In the genomic region with DNA sequence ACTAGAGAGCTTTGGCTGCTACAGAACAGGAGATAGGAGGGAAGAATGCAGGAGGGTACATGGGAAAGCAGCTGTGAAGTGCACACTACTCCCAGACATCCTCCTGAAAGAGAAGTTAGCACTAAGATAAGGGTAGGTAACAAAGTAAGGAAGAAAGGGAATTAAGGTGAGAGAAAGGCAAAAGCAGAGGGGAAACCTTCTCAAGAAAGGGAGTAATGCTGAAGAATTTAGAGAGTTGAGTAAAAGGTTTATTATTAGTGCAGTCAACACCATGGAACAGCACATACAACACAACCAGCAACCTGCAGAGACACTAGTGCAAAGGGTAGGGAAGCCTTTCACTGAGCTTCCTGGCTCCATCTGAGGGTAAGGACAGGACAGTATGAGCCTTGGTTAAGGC, we compare ENCODE assay signal across 15 cellular contexts. TPM values are rescaled to one million over a fixed set of nuclear protein-coding genes. Genes with fewer than 3 reads are reported as not detected.
DNase-seq lines count a peak whose midpoint lies in the region; ATAC-seq and TF ChIP-seq lines count a peak whose summit lies in the region.
"Had no signal": no experiment of that assay in that cellular context is flagged by ENCODE, and none has a peak within 500 bp of the region (broad histone marks: within the 10 kb centered on the region; RNA-seq: fewer than 3 reads in every experiment).

No MANE protein-coding gene starts in this region.

- H3K27ac ChIP-seq in cardiac muscle cell (peak overlapping the region; percentile 40), lower lobe of right lung (peak overlapping the region; percentile 16), subcutaneous abdominal adipose tissue (ENCODE audit: low read depth, low read length) (peak overlapping the region; percentile 25)
- H3K27ac ChIP-seq: A549, C4-2B had no signal

- peaks cover 46% of the 10 kb centered on the region for H3K36me3 Mint-ChIP-seq in activated B cell treated with CpG ODN at 0.5 μM for 24 hours (ENCODE audit: low read depth)

- ATAC-seq in left cardiac atrium (no peak), activated B cell treated with CpG ODN at 0.5 μM for 24 hours (ENCODE audit: low read depth) (no peak), lower lobe of right lung (peak in 1 of 2 donors; percentile 5)
- no peak for ATAC-seq in stimulated activated naive CD8-positive, alpha-beta T cell treated with anti-CD3 and anti-CD28 coated beads, Interleukin-15, Interleukin-2, amounts not matched to agents 100 U/mL and 50 U/mL, for 24 hours
- ATAC-seq: A549 had no signal

- TF ChIP-seq POLR2A in lower leg skin (IDR thresholded peaks at IDR 0.05), result no peak

- TF ChIP-seq CTCF in cardiac muscle cell (IDR thresholded peaks at IDR 0.05; ENCODE audit: low read depth, low read length) (no peak), activated B cell treated with CpG ODN at 0.5 μM for 24 hours (IDR thresholded peaks at IDR 0.05) (no peak), lower lobe of right lung (IDR thresholded peaks at IDR 0.05) (no peak), lower leg skin (IDR thresholded peaks at IDR 0.05) (no peak)

- H3K27ac Mint-ChIP-seq in activated B cell treated with CpG ODN at 0.5 μM for 24 hours, result peak overlapping the region; percentile 64

- no peak overlapping the region for H3K4me3 Mint-ChIP-seq in activated B cell treated with CpG ODN at 0.5 μM for 24 hours

- H3K4me3 ChIP-seq in cardiac muscle cell (no peak overlapping the region), lower lobe of right lung (no peak overlapping the region), subcutaneous abdominal adipose tissue (ENCODE audit: low read depth in 1 of 5, low read length in 5 of 5) (no peak overlapping the region), lower leg skin (ENCODE audit: low read depth, poor library complexity, severe bottlenecking) (no peak overlapping the region)
- H3K4me3 ChIP-seq: A549 had no signal

- peak overlapping the region in 1 of 5 donors; percentile 6 for H3K9ac ChIP-seq in subcutaneous abdominal adipose tissue (ENCODE audit: low read length in 5 of 5)

- H3K27me3 Mint-ChIP-seq in activated B cell treated with CpG ODN at 0.5 μM for 24 hours, result no peaks in the 10 kb centered on the region

- POLR2A ChIA-PET in activated B cell treated with CpG ODN at 0.5 μM for 24 hours (lab: Charles Lee), result interaction anchor here (0.5 to 9.1 kb wide), 2 partner anchors 18 to 153 kb away, joined by 3 to 111 read pairs; partner anchors contain the start of gene RNF41

- H3K27me3 ChIP-seq in cardiac muscle cell (no peaks in the 10 kb centered on the region), lower lobe of right lung (ENCODE audit: low read depth) (no peaks in the 10 kb centered on the region), subcutaneous abdominal adipose tissue (ENCODE audit: control insufficient read depth in 5 of 5, insufficient read depth in 4 of 5, low read length in 5 of 5) (no peaks in the 10 kb centered on the region)

- CTCF ChIA-PET in activated B cell treated with CpG ODN at 0.5 μM for 24 hours (lab: Charles Lee), result interaction anchor here (1.5 to 4.8 kb wide), 4 partner anchors 14 to 260 kb away, joined by 4 to 52 read pairs (median 22); partner anchors contain the start of genes ANKRD52, RNF41 and SMARCC2

- H3K9me3 ChIP-seq in cardiac muscle cell (ENCODE audit: low read depth), result no peaks in the 10 kb centered on the region
- H3K9me3 ChIP-seq in lower lobe of right lung, result no peaks in the 10 kb centered on the region
- no peaks in the 10 kb centered on the region for H3K9me3 ChIP-seq in subcutaneous abdominal adipose tissue (ENCODE audit: control insufficient read depth in 5 of 5, low read length in 5 of 5)
- H3K9me3 ChIP-seq: A549 had no signal

- peaks cover 22% of the 10 kb centered on the region for H3K36me3 ChIP-seq in cardiac muscle cell
- peaks cover 48% of the 10 kb centered on the region for H3K36me3 ChIP-seq in lower lobe of right lung
- H3K36me3 ChIP-seq in subcutaneous abdominal adipose tissue (ENCODE audit: control insufficient read depth in 5 of 5, insufficient read depth in 5 of 5, low read length in 5 of 5), result peaks cover 12 to 42% (median 33%) of the 10 kb centered on the region in 5 donors

- intact Hi-C loops in left cardiac atrium (cut with DNase I), result no loop called here
- intact Hi-C loops in activated B cell treated with CpG ODN at 0.5 μM for 24 hours (cut with micrococcal nuclease), result no loop called here
- intact Hi-C loops in lower lobe of right lung (cut with DNase I), result no loop called here
- intact Hi-C loops in lower leg skin (cut with DNase I; ENCODE audit: low total_unique reads), result no loop called here

- H3K9me3 Mint-ChIP-seq in activated B cell treated with CpG ODN at 0.5 μM for 24 hours, result no peaks in the 10 kb centered on the region

- H3K4me1 ChIP-seq in cardiac muscle cell (ENCODE audit: low read depth), result no peaks in the 10 kb centered on the region
- no peaks in the 10 kb centered on the region for H3K4me1 ChIP-seq in lower lobe of right lung
- H3K4me1 ChIP-seq in subcutaneous abdominal adipose tissue (ENCODE audit: control insufficient read depth in 5 of 5, insufficient read depth in 5 of 5, low read length in 5 of 5), result peaks cover 0 to 27% (median 24%) of the 10 kb centered on the region in 5 donors
- H3K4me1 ChIP-seq: A549 had no signal

- DNase-seq in cardiac muscle cell (ENCODE audit: low read depth in 1 of 2, low spot score in 1 of 2) (no peak), left cardiac atrium (no peak), activated B cell treated with CpG ODN at 0.5 μM for 24 hours (no peak), lower lobe of right lung (no peak), HCEC 1CT (no peak), lower leg skin (ENCODE audit: low spot score in 2 of 2) (no peak)
- DNase-seq in stimulated activated naive CD8-positive, alpha-beta T cell treated with anti-CD3 and anti-CD28 coated beads, Interleukin-15, Interleukin-2, amounts not matched to agents 100 U/mL and 50 U/mL, for 24 hours, result no peak
- DNase-seq: Karpas-422, MM.1S, NCI-H1092 treated with DMSO at 0.1 percent for 48 hours, NCI-H2227 treated with DMSO at 0.1 percent for 48 hours, NCI-H524 had no signal

- peaks cover 36% of the 10 kb centered on the region for H3K4me1 Mint-ChIP-seq in activated B cell treated with CpG ODN at 0.5 μM for 24 hours

RNA-seq across cellular contexts. Expression of gene SMARCC2, which starts 15.0 kb away (rescaled TPM):
- total RNA-seq in cardiac muscle cell (69.7 and 94.2 TPM in 2 replicates), left cardiac atrium (10 to 100 TPM; 65.2 to 68.5 TPM), activated B cell treated with CpG ODN at 0.5 μM for 24 hours (109 and 136 TPM in 2 replicates), lower lobe of right lung (115 TPM), lower leg skin (10 to 100 TPM; 55.3 to 90.5 (median 63.5) TPM)
- 79.6 and 104 TPM in 2 replicates for polyA plus RNA-seq in cardiac muscle cell

RNA-seq across cellular contexts. Expression of gene RNF41, which starts 17.4 kb away (rescaled TPM):
- total RNA-seq in cardiac muscle cell (37.2 and 55.7 TPM in 2 replicates), left cardiac atrium (10 to 100 TPM; 42.8 to 49.4 TPM), activated B cell treated with CpG ODN at 0.5 μM for 24 hours (75.8 and 86.0 TPM in 2 replicates), lower lobe of right lung (49.8 TPM), lower leg skin (10 to 100 TPM; 33.3 to 46.5 (median 42.1) TPM)
- polyA plus RNA-seq in cardiac muscle cell, result 17.3 and 21.1 TPM in 2 replicates

RNA-seq across cellular contexts. Expression of gene NABP2, which starts 19.9 kb away (rescaled TPM):
- 14.8 and 32.0 TPM in 2 replicates for total RNA-seq in cardiac muscle cell
- 6.8 and 10.7 TPM in 2 replicates for polyA plus RNA-seq in cardiac muscle cell
- 10 to 100 TPM; 19.4 to 21.7 TPM for total RNA-seq in left cardiac atrium
- total RNA-seq in activated B cell treated with CpG ODN at 0.5 μM for 24 hours, result 27.7 and 31.4 TPM in 2 replicates
- total RNA-seq in lower lobe of right lung, result 20.9 TPM
- total RNA-seq in lower leg skin, result 10 to 100 TPM in 3 of 4 donors, 1 to 10 TPM in 1; 9.9 to 23.1 (median 17.9) TPM

RNA-seq across cellular contexts. Expression of gene SLC39A5, which starts 25.6 kb away (rescaled TPM):
- total RNA-seq in cardiac muscle cell (0.67 TPM in 1 of 2 replicates, not detected in the other), left cardiac atrium (not detected), activated B cell treated with CpG ODN at 0.5 μM for 24 hours (0.37 and 1.00 TPM in 2 replicates), lower lobe of right lung (not detected), lower leg skin (not detected)
- 1.0 TPM in 1 of 2 replicates, not detected in the other for polyA plus RNA-seq in cardiac muscle cell

RNA-seq across cellular contexts. Expression of gene MYL6, which starts 46.1 kb away (rescaled TPM):
- 2,618 and 4,325 TPM in 2 replicates for total RNA-seq in cardiac muscle cell
- 3,866 and 6,680 TPM in 2 replicates for polyA plus RNA-seq in cardiac muscle cell
- 1,000 to 10,000 TPM; 1,071 to 1,319 TPM for total RNA-seq in left cardiac atrium
- 921 and 1,059 TPM in 2 replicates for total RNA-seq in activated B cell treated with CpG ODN at 0.5 μM for 24 hours
- total RNA-seq in lower lobe of right lung, result 1,292 TPM
- 1,000 to 10,000 TPM in 1 of 4 donors, 100 to 1,000 TPM in 3; 700 to 1,156 (median 824) TPM for total RNA-seq in lower leg skin
